Comparison of ENCODE assay signal across 8 cellular contexts in the genomic region with DNA sequence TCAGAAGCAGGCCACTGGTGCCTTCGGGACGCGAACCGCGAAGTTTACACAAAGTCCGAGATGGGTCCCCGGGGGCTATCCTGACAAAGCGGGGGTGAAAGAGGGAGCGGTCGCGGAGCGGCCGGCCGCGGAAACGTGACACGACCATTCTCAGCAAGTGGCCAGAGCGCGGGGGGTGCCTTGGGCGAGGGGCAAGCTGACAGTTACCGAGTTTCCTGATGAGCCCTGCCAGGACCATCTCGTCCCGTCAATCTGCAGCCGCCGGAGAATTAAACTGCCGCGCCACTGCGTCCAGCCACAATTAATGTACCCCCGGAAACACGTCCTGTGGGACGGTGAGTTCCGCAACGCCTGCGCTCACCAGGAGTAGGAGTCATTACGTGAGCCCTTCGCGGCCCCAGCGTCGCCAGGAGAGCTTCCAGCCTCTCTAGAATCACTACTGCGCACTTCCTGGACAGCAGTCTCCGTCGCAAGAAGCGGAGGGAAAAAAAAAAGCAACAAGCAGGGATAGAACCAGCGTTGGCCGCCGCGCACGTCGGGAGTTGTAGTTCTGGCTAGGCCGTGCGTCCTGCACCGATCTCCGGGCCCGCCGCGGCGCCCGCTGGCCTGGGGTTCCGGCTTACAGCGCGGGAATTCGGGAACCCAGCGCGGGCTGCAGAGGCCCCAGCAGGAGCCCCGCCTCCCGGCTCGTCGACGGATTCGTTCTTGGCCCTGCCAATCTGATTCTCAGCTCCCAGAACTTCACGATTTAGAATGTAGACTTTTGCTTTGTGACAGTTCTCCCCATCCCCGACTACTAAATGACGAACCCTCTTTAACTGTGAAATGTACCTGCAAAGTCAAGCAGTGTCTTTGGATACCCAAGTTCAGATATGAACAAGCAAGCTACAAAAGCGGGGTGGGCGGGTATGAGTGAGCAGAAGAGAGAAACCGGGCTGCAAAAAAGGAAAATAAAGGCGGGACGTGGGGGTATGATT. TPM values are rescaled to one million over a fixed set of nuclear protein-coding genes. Genes with fewer than 3 reads are reported as not detected.
DNase-seq lines count a peak whose midpoint lies in the region; ATAC-seq and TF ChIP-seq lines count a peak whose summit lies in the region.

A gene with protein sequence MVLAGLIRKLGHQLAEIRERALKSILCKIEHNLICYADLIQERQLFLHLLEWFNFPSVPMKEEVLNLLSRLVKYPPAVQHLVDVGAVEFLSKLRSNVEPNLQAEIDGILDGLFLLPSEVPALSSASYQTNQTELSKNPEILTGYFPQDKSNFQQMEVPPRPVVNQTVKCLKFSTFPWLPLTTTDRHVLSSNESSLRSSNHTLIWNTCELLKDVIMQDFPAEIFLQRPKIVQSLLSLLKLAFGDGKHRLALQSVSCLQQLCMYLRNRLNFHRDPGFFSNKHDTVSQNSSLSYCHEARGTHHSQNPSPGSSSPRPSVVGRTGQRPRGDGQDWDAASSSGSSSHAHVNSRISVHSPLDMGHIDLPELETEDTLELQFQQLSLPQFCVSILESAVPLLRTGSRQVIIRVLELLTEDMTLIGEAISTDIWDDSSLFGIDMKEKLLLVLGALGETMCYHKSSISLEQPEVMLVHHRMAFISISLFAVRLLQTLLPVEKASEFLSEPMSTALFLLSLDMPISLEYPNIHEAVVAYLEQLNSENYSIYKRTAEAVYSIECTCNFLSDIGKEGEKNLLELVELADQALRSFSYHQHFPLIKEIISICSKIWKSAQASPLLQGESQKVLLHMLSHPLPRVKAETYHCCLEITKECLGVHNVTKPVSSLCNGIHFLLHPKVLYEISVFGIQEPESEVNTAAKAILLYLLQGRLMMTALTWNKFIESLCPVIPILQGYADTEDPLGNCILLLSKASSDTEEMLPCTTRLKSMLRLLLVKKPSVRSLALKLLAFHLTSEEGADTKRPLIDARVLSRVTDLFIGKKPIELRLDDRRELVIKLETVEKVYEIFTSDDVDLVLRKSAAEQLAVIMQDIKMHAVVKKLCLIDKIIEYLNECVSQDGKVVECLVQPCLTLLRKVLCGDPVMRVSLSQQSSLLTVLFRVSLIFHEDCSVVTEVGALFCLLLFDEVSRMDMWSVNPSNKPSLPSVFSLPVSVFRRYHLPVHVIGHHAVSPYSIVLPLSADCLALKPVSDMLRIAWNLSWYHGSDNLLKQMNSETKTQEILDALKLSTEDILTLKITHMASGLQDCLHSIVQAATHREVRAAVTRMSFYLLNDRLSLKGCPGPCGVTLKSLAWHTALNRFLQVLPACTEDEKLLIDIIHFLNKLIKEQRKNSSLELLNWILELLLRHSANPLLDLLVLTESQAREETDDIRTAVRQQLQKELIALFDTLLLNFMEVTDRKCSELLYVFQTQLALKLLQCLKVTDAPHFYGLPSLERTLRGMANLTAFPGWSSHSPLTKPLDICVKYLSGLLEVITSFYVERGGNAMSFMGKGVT (N-terminal part only) (minus strand): TSS at position 267 of the 977 bp plus-strand sequence. CDS start 29 bp downstream, at position 238.

- H3K27ac ChIP-seq in BLaER1 treated with 17β-estradiol and CSF1 and Interleukin-3, amounts not matched to agents 10 nM and 100 nM: peak within 1 kb of the TSS; percentile 87 to 97 (median 94)
- peak within 1 kb of the TSS; percentile 97 to 98 for H3K27ac ChIP-seq in left lung

- peak within 1 kb of the TSS; percentile 83 to 93 (median 90) for H3K9ac ChIP-seq in BLaER1 treated with 17β-estradiol and CSF1 and Interleukin-3, amounts not matched to agents 10 nM and 100 nM

- peak within 1 kb of the TSS; percentile 90 for H3K4me3 Mint-ChIP-seq in dendritic cell treated with granulocyte-macrophage colony-stimulating factor and Interleukin-4, amounts not matched to agents 40 ng/mL and 50 ng/mL, for 4 days

- intact Hi-C loops in dendritic cell treated with granulocyte-macrophage colony-stimulating factor and Interleukin-4, amounts not matched to agents 40 ng/mL and 50 ng/mL, for 4 days (cut with micrococcal nuclease): loop anchor here (1.0 to 10.0 kb wide), 2 partner anchors 83 to 1491 kb away; a partner anchor contains a TSS
- intact Hi-C loops in left lung (cut with DNase I): no loop called here

- peaks cover 17% of the 10 kb centered on the region for H3K4me1 Mint-ChIP-seq in dendritic cell treated with granulocyte-macrophage colony-stimulating factor and Interleukin-4, amounts not matched to agents 40 ng/mL and 50 ng/mL, for 4 days (ENCODE audit: low read depth)

- peaks cover 0 to 33% (median 22%) of the 10 kb centered on the region in 11 experiments; a peak in 17 of 22 replicates for H3K36me3 ChIP-seq in BLaER1 treated with 17β-estradiol and CSF1 and Interleukin-3, amounts not matched to agents 10 nM and 100 nM
- peaks cover 0 to 4% of the 10 kb centered on the region in 2 donors for H3K36me3 ChIP-seq in left lung

- ATAC-seq in GM19372 (IDR thresholded peaks at IDR 0.05; ENCODE audit: low read depth, unreplicated experiment) (peak; percentile 94), HG03558 (IDR thresholded peaks at IDR 0.05; ENCODE audit: extremely low read depth, unreplicated experiment) (peak; percentile 93), left lung (peak; percentile 100)

- H3K4me3 ChIP-seq in BLaER1 treated with 17β-estradiol and CSF1 and Interleukin-3, amounts not matched to agents 10 nM and 100 nM: peak within 1 kb of the TSS; percentile 79 to 98 (median 94)
- peak within 1 kb of the TSS; percentile 70 for H3K4me3 ChIP-seq in left lung

- no peaks in the 10 kb centered on the region for H3K9me3 ChIP-seq in BLaER1 treated with 17β-estradiol and CSF1 and Interleukin-3, amounts not matched to agents 10 nM and 100 nM (replicated peaks in 1 of 11)
- H3K9me3 ChIP-seq in left lung: no peaks in the 10 kb centered on the region

- DNase-seq in NCI-H748 treated with DMSO at 0.1 percent for 48 hours (lab: John Stamatoyannopoulos, UW) (peak; percentile 91), left lung (peak; percentile 94 to 96)
- DNase-seq in activated CD4-positive, alpha-beta T cell treated with anti-CD3 and anti-CD28 coated beads, Interleukin-2, amount 50 U/mL, for 24 hours (ENCODE audit: low read depth in 1 of 2, low spot score in 1 of 2): peak; percentile 89 to 92
- peak; percentile 87 to 90 for DNase-seq in stimulated activated CD4-positive, alpha-beta T cell treated with anti-CD3 and anti-CD28 coated beads, Interleukin-2, amount 100 ng/mL, for 48 hours

- H3K4me2 ChIP-seq in BLaER1 treated with 17β-estradiol and CSF1 and Interleukin-3, amounts not matched to agents 10 nM and 100 nM: peak within 1 kb of the TSS; percentile 66 to 87 (median 77)

- H3K9me3 Mint-ChIP-seq in dendritic cell treated with granulocyte-macrophage colony-stimulating factor and Interleukin-4, amounts not matched to agents 40 ng/mL and 50 ng/mL, for 4 days: no peaks in the 10 kb centered on the region

- TF ChIP-seq CTCF in left lung (IDR thresholded peaks at IDR 0.05): no peak

- H4K20me1 ChIP-seq in BLaER1 treated with 17β-estradiol and CSF1 and Interleukin-3, amounts not matched to agents 10 nM and 100 nM: no peaks in the 10 kb centered on the region

- peak within 1 kb of the TSS; percentile 97 for H3K27ac Mint-ChIP-seq in dendritic cell treated with granulocyte-macrophage colony-stimulating factor and Interleukin-4, amounts not matched to agents 40 ng/mL and 50 ng/mL, for 4 days

- peaks cover 15 to 27% (median 21%) of the 10 kb centered on the region in 10 experiments for H3K4me1 ChIP-seq in BLaER1 treated with 17β-estradiol and CSF1 and Interleukin-3, amounts not matched to agents 10 nM and 100 nM
- H3K4me1 ChIP-seq in left lung: peaks cover 0 to 16% of the 10 kb centered on the region in 2 donors

- H3K36me3 Mint-ChIP-seq in dendritic cell treated with granulocyte-macrophage colony-stimulating factor and Interleukin-4, amounts not matched to agents 40 ng/mL and 50 ng/mL, for 4 days (ENCODE audit: low read depth): peaks cover 13% of the 10 kb centered on the region

- no peaks in the 10 kb centered on the region for H3K27me3 ChIP-seq in BLaER1 treated with 17β-estradiol and CSF1 and Interleukin-3, amounts not matched to agents 10 nM and 100 nM
- no peaks in the 10 kb centered on the region for H3K27me3 ChIP-seq in left lung

- no peaks in the 10 kb centered on the region for H3K27me3 Mint-ChIP-seq in dendritic cell treated with granulocyte-macrophage colony-stimulating factor and Interleukin-4, amounts not matched to agents 40 ng/mL and 50 ng/mL, for 4 days

RNA-seq across cellular contexts. Expression of the gene that starts here (rescaled TPM):
- total RNA-seq in left lung: 10 to 100 TPM in 1 of 2 donors, 1 to 10 TPM in 1; 9.8 to 12.7 TPM

Comparison
In these comparisons a context has a peak if more than half of its experiments do, and no peak if none do; other contexts are left out.
1. Peak in every context shown above with its lines: DNase-seq, ATAC-seq, H3K4me3 ChIP-seq and H3K27ac ChIP-seq.